15 cellular contexts compared by ENCODE assay signal in the genomic region with DNA sequence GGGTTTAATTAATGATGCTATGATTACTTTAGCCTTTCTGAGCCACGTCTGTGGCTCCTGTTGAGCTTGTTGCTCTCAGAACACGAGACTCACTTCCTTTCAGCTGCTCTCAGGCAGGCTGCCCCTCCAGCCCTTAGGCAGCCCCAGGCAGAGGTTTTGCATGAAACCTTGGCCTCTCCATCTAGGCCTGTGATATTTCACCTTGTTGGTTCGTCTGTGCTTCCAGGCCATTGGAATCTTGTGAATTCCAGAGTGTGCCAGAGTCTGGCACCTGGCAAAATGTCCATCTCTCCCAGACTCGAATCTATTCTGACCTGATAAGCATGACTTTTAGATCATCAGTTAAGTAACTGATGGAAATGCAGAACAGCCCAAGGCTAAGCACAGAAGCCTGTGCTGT.
A peak's percentile ranks its signal among the peaks of the same experiment; 100 is the strongest.
DNase-seq lines count a peak whose midpoint lies in the region; ATAC-seq, FAIRE-seq and TF ChIP-seq lines count a peak whose summit lies in the region.
"Had no signal": no experiment of that assay in that cellular context is flagged by ENCODE, and none has a peak within 500 bp of the region (broad histone marks: within the 10 kb centered on the region; RNA-seq: fewer than 3 reads in every experiment).

No MANE protein-coding gene starts in this region.

- CTCF ChIA-PET in HepG2 (lab: Yijun Ruan, JAX; ENCODE audit: low intra/inter-chr PET ratio, low total read pairs) = no interaction called here

- no peak overlapping the region for H2AFZ ChIP-seq in HepG2 (ENCODE audit: low read length)
- H2AFZ ChIP-seq: GM23248 had no signal

- TF ChIP-seq CTCF in natural killer cell (IDR thresholded peaks at IDR 0.05) = no peak
- no peak for TF ChIP-seq CTCF in chondrocyte (IDR thresholded peaks at IDR 0.05)
- no peak for TF ChIP-seq CTCF in neural crest cell (conservative IDR thresholded peaks at IDR 0.05)
- TF ChIP-seq CTCF in HepG2 (CRISPR knock-in tag; IDR thresholded peaks at IDR 0.05) = no peak

- no peaks in the 10 kb centered on the region for H3K4me1 ChIP-seq in HepG2 (ENCODE audit: insufficient read depth, low read length)

- no peak overlapping the region for H3K4me3 ChIP-seq in HepG2 (replicated peaks in 1 of 3; ENCODE audit: insufficient read depth in 1 of 3, low read depth in 2 of 3, low read length in 3 of 3)
- H3K4me3 ChIP-seq: GM23248 had no signal

- no peak overlapping the region for H3K27ac ChIP-seq in HepG2 (ENCODE audit: extremely low read length, insufficient read depth, low read length)
- H3K27ac ChIP-seq: 22Rv1, GM23248 had no signal

- ATAC-seq in natural killer cell (peak in 1 of 3 donors; percentile 27), HepG2 (no peak)
- ATAC-seq in natural killer cell treated with Interleukin-12 subunit alpha and Interleukin-12 subunit beta and Interleukin-15 and Interleukin-18, amount 100 ng/mL, for 72 hours = no peak
- ATAC-seq: CD8-positive, alpha-beta T cell; HCT116 had no signal

- peak overlapping the region; percentile 67 for H3K4me3 Mint-ChIP-seq in natural killer cell
- H3K4me3 Mint-ChIP-seq in natural killer cell treated with Interleukin-12 subunit alpha and Interleukin-12 subunit beta and Interleukin-15 and Interleukin-18, amount 100 ng/mL, for 72 hours = no peak overlapping the region
- no peak overlapping the region for H3K4me3 Mint-ChIP-seq in chondrocyte (ENCODE audit: unreplicated experiment)
- no peak overlapping the region for H3K4me3 Mint-ChIP-seq in neural crest cell
- H3K4me3 Mint-ChIP-seq: CD14-positive monocyte; CD8-positive, alpha-beta T cell had no signal

- no peaks in the 10 kb centered on the region for H3K9me3 ChIP-seq in HepG2 (ENCODE audit: low read length)

- FAIRE-seq in HepG2 (lab: Jason Lieb, UNC) = no peak
- FAIRE-seq: H54 had no signal

- no peak overlapping the region for H3K9ac ChIP-seq in HepG2 (ENCODE audit: insufficient read depth, low read depth, low read length)
- H3K9ac ChIP-seq: GM23248 had no signal

- DNase-seq in natural killer cell (no peak), chondrocyte (ENCODE audit: low spot score) (no peak), neural crest cell (ENCODE audit: low read depth, low spot score) (no peak), HepG2 (ENCODE audit: low spot score) (no peak), cardiac septum (ENCODE audit: low spot score) (no peak), DMS 273 treated with DMSO at 0.1 percent for 48 hours (lab: John Stamatoyannopoulos, UW) (no peak)
- no peak for DNase-seq in natural killer cell treated with Interleukin-12 subunit alpha and Interleukin-12 subunit beta and Interleukin-15 and Interleukin-18, amount 100 ng/mL, for 72 hours (ENCODE audit: low spot score)
- DNase-seq: CD8-positive, alpha-beta T cell; COR-L47; GF-D8 had no signal

- in situ Hi-C loops in HepG2 (cut with HindIII; ENCODE audit: extremely low pct_ligation_motif_present, low pct_unique_long_range_greater_than_20kb) = no loop called here

- H3K36me3 ChIP-seq in HepG2 (replicated peaks in 1 of 2; ENCODE audit: control insufficient read depth in 1 of 2, insufficient read depth in 2 of 2, low read length in 2 of 2) = no peaks in the 10 kb centered on the region

- POLR2A ChIA-PET in HepG2 (lab: Yijun Ruan, JAX) = no interaction called here

- TF ChIP-seq POLR2A in HepG2 (IDR thresholded peaks at IDR 0.05; ENCODE audit: insufficient read depth in 1 of 2, low read depth in 2 of 2, low read length in 2 of 2) = no peak

- TF ChIP-seq EP300 in HepG2 (IDR thresholded peaks at IDR 0.05; ENCODE audit: low read depth in 2 of 2, low read length in 2 of 2) (no peak), HepG2 (CRISPR knock-in tag; IDR thresholded peaks at IDR 0.05; ENCODE audit: borderline replicate concordance) (no peak)

- peaks cover 2 to 30% of the 10 kb centered on the region in 2 experiments; a peak in 4 of 5 replicates for H3K27me3 ChIP-seq in HepG2 (ENCODE audit: control insufficient read depth in 1 of 2, insufficient read depth in 2 of 2, low read length in 2 of 2)

- H3K27me3 Mint-ChIP-seq in natural killer cell (ENCODE audit: low read depth in 2 of 2) (no peaks in the 10 kb centered on the region), chondrocyte (ENCODE audit: low read depth) (peaks cover 12% of the 10 kb centered on the region), neural crest cell (ENCODE audit: low read depth) (no peaks in the 10 kb centered on the region)
- no peaks in the 10 kb centered on the region for H3K27me3 Mint-ChIP-seq in natural killer cell treated with Interleukin-12 subunit alpha and Interleukin-12 subunit beta and Interleukin-15 and Interleukin-18, amount 100 ng/mL, for 72 hours

- H3K27ac Mint-ChIP-seq in natural killer cell (peak overlapping the region; percentile 83 to 95), chondrocyte (ENCODE audit: unreplicated experiment) (peak overlapping the region; percentile 12), neural crest cell (ENCODE audit: unreplicated experiment) (peak overlapping the region; percentile 46)
- peak overlapping the region in 1 of 2 donors; percentile 42 for H3K27ac Mint-ChIP-seq in natural killer cell treated with Interleukin-12 subunit alpha and Interleukin-12 subunit beta and Interleukin-15 and Interleukin-18, amount 100 ng/mL, for 72 hours
- H3K27ac Mint-ChIP-seq: CD14-positive monocyte; CD8-positive, alpha-beta T cell had no signal

- no peaks in the 10 kb centered on the region for H4K20me1 ChIP-seq in HepG2 (ENCODE audit: insufficient read depth, low read length)

- H3K4me2 ChIP-seq in HepG2 (ENCODE audit: low read depth, low read length) = no peak overlapping the region

- no peaks in the 10 kb centered on the region for H3K36me3 Mint-ChIP-seq in natural killer cell
- no peaks in the 10 kb centered on the region for H3K36me3 Mint-ChIP-seq in natural killer cell treated with Interleukin-12 subunit alpha and Interleukin-12 subunit beta and Interleukin-15 and Interleukin-18, amount 100 ng/mL, for 72 hours
- H3K36me3 Mint-ChIP-seq in chondrocyte (ENCODE audit: low read depth) = no peaks in the 10 kb centered on the region
- no peaks in the 10 kb centered on the region for H3K36me3 Mint-ChIP-seq in neural crest cell (ENCODE audit: low read depth)
- H3K36me3 Mint-ChIP-seq: CD14-positive monocyte; CD8-positive, alpha-beta T cell had no signal

- H3K9me3 Mint-ChIP-seq in natural killer cell (peaks cover 2 to 3% of the 10 kb centered on the region in 2 donors), chondrocyte (ENCODE audit: low read depth) (no peaks in the 10 kb centered on the region), neural crest cell (no peaks in the 10 kb centered on the region)
- no peaks in the 10 kb centered on the region for H3K9me3 Mint-ChIP-seq in natural killer cell treated with Interleukin-12 subunit alpha and Interleukin-12 subunit beta and Interleukin-15 and Interleukin-18, amount 100 ng/mL, for 72 hours
- H3K9me3 Mint-ChIP-seq: CD8-positive, alpha-beta T cell had no signal

- WGBS in HepG2 (ENCODE audit: low lambda C conversion rate) = 0% methylated on average over 4 of the region's 4 CpGs

- no peaks in the 10 kb centered on the region for H3K79me2 ChIP-seq in HepG2 (ENCODE audit: insufficient read depth, low read length)

- TF ChIP-seq RAD21 in HepG2 (CRISPR knock-in tag; IDR thresholded peaks at IDR 0.05) = no peak

- BruUV-seq in HepG2 (replicated peaks; lab: Mats Ljungman, UMichigan) = no TSS peak

- H3K4me1 Mint-ChIP-seq in natural killer cell = peaks cover 96 to 100% of the 10 kb centered on the region in 2 donors
- H3K4me1 Mint-ChIP-seq in natural killer cell treated with Interleukin-12 subunit alpha and Interleukin-12 subunit beta and Interleukin-15 and Interleukin-18, amount 100 ng/mL, for 72 hours (ENCODE audit: low read depth in 2 of 2) = peaks cover 23 to 72% of the 10 kb centered on the region in 2 donors
- H3K4me1 Mint-ChIP-seq in chondrocyte (ENCODE audit: low read depth) = peaks cover 20% of the 10 kb centered on the region
- H3K4me1 Mint-ChIP-seq in neural crest cell = peaks cover 30% of the 10 kb centered on the region
- H3K4me1 Mint-ChIP-seq: CD14-positive monocyte had no signal

- intact Hi-C loops in natural killer cell (cut with micrococcal nuclease) (no loop called here), HepG2 (cut with micrococcal nuclease; ENCODE audit: unreplicated experiment) (no loop called here), cardiac septum (cut with DNase I) (no loop called here)

TF ChIP-seq in HepG2, 621 proteins besides CTCF, POLR2A, EP300 and RAD21 (continues in another document):
- TF ChIP-seq PAF1 (CRISPR knock-in tag; IDR thresholded peaks at IDR 0.05) (no peak), ZNF790 (CRISPR knock-in tag; IDR thresholded peaks at IDR 0.05; ENCODE audit: borderline replicate concordance) (no peak), ZNF383 (CRISPR knock-in tag; IDR thresholded peaks at IDR 0.05; ENCODE audit: borderline replicate concordance) (no peak), ZNF292 (CRISPR knock-in tag; IDR thresholded peaks at IDR 0.05; ENCODE audit: borderline replicate concordance, low read depth) (no peak), NFKB2 (CRISPR knock-in tag; IDR thresholded peaks at IDR 0.05; ENCODE audit: borderline replicate concordance) (no peak), SNRNP70 (IDR thresholded peaks at IDR 0.05; ENCODE audit: low read depth, low read length) (no peak), RORA (CRISPR knock-in tag; IDR thresholded peaks at IDR 0.05) (no peak)
- TF ChIP-seq, protein P1, sequence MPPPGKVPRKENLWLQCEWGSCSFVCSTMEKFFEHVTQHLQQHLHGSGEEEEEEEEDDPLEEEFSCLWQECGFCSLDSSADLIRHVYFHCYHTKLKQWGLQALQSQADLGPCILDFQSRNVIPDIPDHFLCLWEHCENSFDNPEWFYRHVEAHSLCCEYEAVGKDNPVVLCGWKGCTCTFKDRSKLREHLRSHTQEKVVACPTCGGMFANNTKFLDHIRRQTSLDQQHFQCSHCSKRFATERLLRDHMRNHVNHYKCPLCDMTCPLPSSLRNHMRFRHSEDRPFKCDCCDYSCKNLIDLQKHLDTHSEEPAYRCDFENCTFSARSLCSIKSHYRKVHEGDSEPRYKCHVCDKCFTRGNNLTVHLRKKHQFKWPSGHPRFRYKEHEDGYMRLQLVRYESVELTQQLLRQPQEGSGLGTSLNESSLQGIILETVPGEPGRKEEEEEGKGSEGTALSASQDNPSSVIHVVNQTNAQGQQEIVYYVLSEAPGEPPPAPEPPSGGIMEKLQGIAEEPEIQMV (CRISPR knock-in tag; IDR thresholded peaks at IDR 0.05; ENCODE audit: low read depth) = no peak
- TF ChIP-seq, protein P2, sequence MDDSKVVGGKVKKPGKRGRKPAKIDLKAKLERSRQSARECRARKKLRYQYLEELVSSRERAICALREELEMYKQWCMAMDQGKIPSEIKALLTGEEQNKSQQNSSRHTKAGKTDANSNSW (CRISPR knock-in tag; IDR thresholded peaks at IDR 0.05; ENCODE audit: borderline replicate concordance) = no peak
